8 cellular contexts compared by ENCODE assay signal in genomic region chr22:44684506-44685383, GRCh38. TPM values are rescaled to one million over a fixed set of nuclear protein-coding genes. Genes with fewer than 3 reads are reported as not detected.
A peak's percentile ranks its signal among the peaks of the same experiment; 100 is the strongest.
DNase-seq lines count a peak whose midpoint lies in the region; ATAC-seq and TF ChIP-seq lines count a peak whose summit lies in the region.

No MANE protein-coding gene starts in this region.

- H3K36me3 Mint-ChIP-seq in Caco-2 (ENCODE audit: insufficient read depth, unreplicated experiment), result peaks cover 74% of the 10 kb centered on the region

- no peaks in the 10 kb centered on the region for H3K9me3 Mint-ChIP-seq in Caco-2 (ENCODE audit: unreplicated experiment)

- CTCF ChIA-PET in Caco-2 (lab: Charles Lee), result interaction anchor here (0.6 to 1.9 kb wide), 11 partner anchors 8 to 479 kb away, joined by 3 to 22 read pairs (median 3); partner anchors contain the start of gene NUP50

- H3K27ac Mint-ChIP-seq in Caco-2 (ENCODE audit: unreplicated experiment), result peak overlapping the region; percentile 92

- H3K27ac ChIP-seq in RWPE2 (ENCODE audit: poor library complexity, severe bottlenecking), result no peak overlapping the region
- H3K27ac ChIP-seq in thoracic aorta, result no peak overlapping the region

- peaks cover 43% of the 10 kb centered on the region for H3K4me1 Mint-ChIP-seq in Caco-2 (ENCODE audit: low read depth, unreplicated experiment)

- no peaks in the 10 kb centered on the region for H3K27me3 Mint-ChIP-seq in Caco-2 (ENCODE audit: insufficient read depth, unreplicated experiment)

- no peaks in the 10 kb centered on the region for H3K9me3 ChIP-seq in Caco-2
- no peaks in the 10 kb centered on the region for H3K9me3 ChIP-seq in RWPE2 (ENCODE audit: severe bottlenecking)
- H3K9me3 ChIP-seq in thoracic aorta, result no peaks in the 10 kb centered on the region

- H3K4me3 ChIP-seq in Caco-2 (ENCODE audit: low read depth, low read length) (no peak overlapping the region), RWPE2 (ENCODE audit: severe bottlenecking) (no peak overlapping the region), thoracic aorta (no peak overlapping the region)

- no peak overlapping the region for H3K4me3 Mint-ChIP-seq in Caco-2 (ENCODE audit: unreplicated experiment)

- no peaks in the 10 kb centered on the region for H3K27me3 ChIP-seq in Caco-2 (replicated peaks; ENCODE audit: control insufficient read depth, insufficient read depth, low read length)
- no peaks in the 10 kb centered on the region for H3K27me3 ChIP-seq in RWPE2 (ENCODE audit: insufficient read depth, poor library complexity, severe bottlenecking)
- no peaks in the 10 kb centered on the region for H3K27me3 ChIP-seq in thoracic aorta (replicated peaks; ENCODE audit: insufficient read depth)

- ATAC-seq in GM21381 (IDR thresholded peaks at IDR 0.05; ENCODE audit: unreplicated experiment) (peak; percentile 74), RWPE2 (ENCODE audit: low read depth) (peak; percentile 84), thoracic aorta (ENCODE audit: insufficient number of reproducible peaks, low FRiP score, low read depth) (peak; percentile 16)

- H3K36me3 ChIP-seq in Caco-2 (ENCODE audit: control insufficient read depth, insufficient read depth, low read length) (no peaks in the 10 kb centered on the region), RWPE2 (ENCODE audit: low read depth) (no peaks in the 10 kb centered on the region), thoracic aorta (no peaks in the 10 kb centered on the region)

- in situ Hi-C loops in KBM-7 (cut with MboI; ENCODE audit: low pct_unique_long_range_greater_than_20kb, low sequenced_read_pairs), result no loop called here

- peaks cover 57% of the 10 kb centered on the region for H3K4me1 ChIP-seq in Caco-2
- peaks cover 10% of the 10 kb centered on the region for H3K4me1 ChIP-seq in RWPE2 (ENCODE audit: insufficient read depth, poor library complexity, severe bottlenecking)
- no peaks in the 10 kb centered on the region for H3K4me1 ChIP-seq in thoracic aorta (ENCODE audit: control insufficient read depth in 1 of 2, low read depth in 2 of 2)

- peak; percentile 93 for DNase-seq in Caco-2
- DNase-seq in KBM-7, result peak; percentile 97
- no peak for DNase-seq in RWPE2 (ENCODE audit: low spot score)
- peak; percentile 75 for DNase-seq in activated T-helper 9 cell treated with anti-CD3 and anti-CD28 coated beads, Interleukin-2, amount 50 U/mL, for 16 hours (ENCODE audit: low read depth)
- DNase-seq in fibroblast of the conjunctiva (ENCODE audit: low read depth), result peak; percentile 80
- DNase-seq in occipital lobe (lab: John Stamatoyannopoulos, UW), result peak; percentile 42
- peak; percentile 37 for DNase-seq in thoracic aorta (ENCODE audit: low spot score)

- intact Hi-C loops in Caco-2 (cut with micrococcal nuclease; ENCODE audit: unreplicated experiment), result loop anchor here (5.0 kb wide), 1 partner anchor 53 kb away; no protein-coding TSS in a partner anchor

- POLR2A ChIA-PET in Caco-2 (lab: Charles Lee), result interaction anchor here (1.1 kb wide), 1 partner anchor 53 kb away, joined by 3 read pairs; no protein-coding TSS in a partner anchor

- TF ChIP-seq CTCF in Caco-2 (IDR thresholded peaks at IDR 0.05; ENCODE audit: insufficient read depth in 1 of 2, low read depth in 1 of 2, low read length in 1 of 2, severe bottlenecking in 1 of 2, unreplicated experiment in 1 of 2) (peak; percentile 95), RWPE2 (IDR thresholded peaks at IDR 0.05; ENCODE audit: poor library complexity, severe bottlenecking) (peak; percentile 88), thoracic aorta (IDR thresholded peaks at IDR 0.05) (peak; percentile 74)

- BruUV-seq in Caco-2 (replicated peaks; lab: Mats Ljungman, UMichigan), result no TSS peak

RNA-seq across cellular contexts. Expression of gene PRR5, which starts 17.3 kb away (rescaled TPM):
- total RNA-seq in Caco-2 (2022) (74.8 and 82.8 TPM in 2 replicates), occipital lobe (13.6 TPM), thoracic aorta (10 to 100 TPM in 1 of 2 donors, 1 to 10 TPM in 1; 7.3 to 30.0 TPM)

Comparison
In these comparisons a context has a peak if more than half of its experiments do, and no peak if none do; other contexts are left out.
1. ATAC-seq: peak in every context shown above with its lines; median percentile 84 in RWPE2; 74 in GM21381; 16 in thoracic aorta.